Comparison of ENCODE assay signal across 1 cellular context in genomic region chr3:15428539-15428938, GRCh38.
TF ChIP-seq lines count a peak whose summit lies in the region.

No MANE protein-coding gene starts in this region.

TF ChIP-seq in SK-N-SH treated with all-trans-retinoic acid at 6 μM for 48 hours, 23 proteins besides CTCF, POLR2A, EP300 and RAD21 (continued from another document):
- no peak for TF ChIP-seq TSHZ2 (CRISPR knock-in tag; IDR thresholded peaks at IDR 0.05)
- TF ChIP-seq ISL1 (CRISPR knock-in tag; IDR thresholded peaks at IDR 0.05): no peak
- no peak for TF ChIP-seq TOX (CRISPR knock-in tag; IDR thresholded peaks at IDR 0.05; ENCODE audit: borderline replicate concordance)
